Comparison of ENCODE assay signal across 1 cellular context in genomic region chr3:32487781-32488526, GRCh38.
TF ChIP-seq lines count a peak whose summit lies in the region.

No MANE protein-coding gene starts in this region.

TF ChIP-seq in endothelial cell of umbilical vein, 7 proteins besides CTCF, POLR2A, EP300 and RAD21:
- TF ChIP-seq EZH2 (IDR thresholded peaks at IDR 0.05; ENCODE audit: borderline replicate concordance, low read depth, low read length, severe bottlenecking) (no peak), JUN (IDR thresholded peaks at IDR 0.05; ENCODE audit: borderline replicate concordance, insufficient read depth, insufficient read length, low read depth) (no peak), FOS (IDR thresholded peaks at IDR 0.05; ENCODE audit: borderline replicate concordance, insufficient read depth, low read length) (no peak), MYC (IDR thresholded peaks at IDR 0.05; ENCODE audit: low read depth, low read length) (no peak), POLR2AphosphoS5 (IDR thresholded peaks at IDR 0.05; ENCODE audit: insufficient read depth, low read depth, low read length) (no peak)
